Comparison of ENCODE assay signal across 1 cellular context in the genomic region with DNA sequence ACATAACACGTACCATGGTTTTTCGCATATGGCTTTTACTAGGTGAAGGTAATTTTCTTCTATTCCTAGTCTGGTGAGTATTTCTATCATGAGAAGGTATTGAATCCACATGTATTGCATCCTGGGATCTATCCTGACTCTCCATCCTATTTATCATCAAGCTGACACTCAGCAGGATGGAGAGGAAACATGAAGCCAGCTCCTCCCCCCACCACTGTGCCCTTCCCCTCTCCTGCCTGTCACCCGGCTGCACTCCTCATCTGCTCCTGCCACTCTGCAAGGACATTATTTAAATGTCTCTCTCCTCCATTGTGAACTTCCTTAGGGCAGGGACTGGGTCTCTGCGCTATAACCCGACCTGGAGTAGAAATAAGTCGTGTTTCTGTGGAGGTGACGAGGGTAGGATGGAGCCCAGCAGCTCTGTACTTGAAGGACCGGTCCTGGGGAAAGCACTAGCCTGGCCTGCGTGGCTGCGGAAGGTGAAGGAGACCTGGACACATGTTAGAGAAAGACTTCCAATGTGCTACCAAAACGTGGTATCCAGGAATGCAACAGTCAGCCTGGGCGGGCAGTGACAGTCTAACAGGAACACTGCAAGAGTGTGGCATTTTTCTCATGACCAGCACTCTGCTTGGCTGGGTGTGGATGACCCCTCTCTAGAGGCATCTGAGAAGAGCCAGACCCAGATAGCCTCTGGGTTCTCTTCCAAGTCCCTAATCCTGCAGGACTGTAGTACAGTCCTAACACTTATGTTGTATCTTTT.
TF ChIP-seq lines count a peak whose summit lies in the region.

No MANE protein-coding gene starts in this region.

TF ChIP-seq in GM23338, 12 proteins besides CTCF, POLR2A, EP300 and RAD21 (continued from another document):
- TF ChIP-seq, protein P1, sequence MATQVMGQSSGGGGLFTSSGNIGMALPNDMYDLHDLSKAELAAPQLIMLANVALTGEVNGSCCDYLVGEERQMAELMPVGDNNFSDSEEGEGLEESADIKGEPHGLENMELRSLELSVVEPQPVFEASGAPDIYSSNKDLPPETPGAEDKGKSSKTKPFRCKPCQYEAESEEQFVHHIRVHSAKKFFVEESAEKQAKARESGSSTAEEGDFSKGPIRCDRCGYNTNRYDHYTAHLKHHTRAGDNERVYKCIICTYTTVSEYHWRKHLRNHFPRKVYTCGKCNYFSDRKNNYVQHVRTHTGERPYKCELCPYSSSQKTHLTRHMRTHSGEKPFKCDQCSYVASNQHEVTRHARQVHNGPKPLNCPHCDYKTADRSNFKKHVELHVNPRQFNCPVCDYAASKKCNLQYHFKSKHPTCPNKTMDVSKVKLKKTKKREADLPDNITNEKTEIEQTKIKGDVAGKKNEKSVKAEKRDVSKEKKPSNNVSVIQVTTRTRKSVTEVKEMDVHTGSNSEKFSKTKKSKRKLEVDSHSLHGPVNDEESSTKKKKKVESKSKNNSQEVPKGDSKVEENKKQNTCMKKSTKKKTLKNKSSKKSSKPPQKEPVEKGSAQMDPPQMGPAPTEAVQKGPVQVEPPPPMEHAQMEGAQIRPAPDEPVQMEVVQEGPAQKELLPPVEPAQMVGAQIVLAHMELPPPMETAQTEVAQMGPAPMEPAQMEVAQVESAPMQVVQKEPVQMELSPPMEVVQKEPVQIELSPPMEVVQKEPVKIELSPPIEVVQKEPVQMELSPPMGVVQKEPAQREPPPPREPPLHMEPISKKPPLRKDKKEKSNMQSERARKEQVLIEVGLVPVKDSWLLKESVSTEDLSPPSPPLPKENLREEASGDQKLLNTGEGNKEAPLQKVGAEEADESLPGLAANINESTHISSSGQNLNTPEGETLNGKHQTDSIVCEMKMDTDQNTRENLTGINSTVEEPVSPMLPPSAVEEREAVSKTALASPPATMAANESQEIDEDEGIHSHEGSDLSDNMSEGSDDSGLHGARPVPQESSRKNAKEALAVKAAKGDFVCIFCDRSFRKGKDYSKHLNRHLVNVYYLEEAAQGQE (IDR thresholded peaks at IDR 0.05; ENCODE audit: unreplicated experiment): no peak
- TF ChIP-seq POLR2AphosphoS5 (IDR thresholded peaks at IDR 0.05; ENCODE audit: low read depth): no peak
- no peak for TF ChIP-seq ZNF331 (CRISPR knock-in tag; IDR thresholded peaks at IDR 0.05; ENCODE audit: low read depth)
- TF ChIP-seq, protein P2, sequence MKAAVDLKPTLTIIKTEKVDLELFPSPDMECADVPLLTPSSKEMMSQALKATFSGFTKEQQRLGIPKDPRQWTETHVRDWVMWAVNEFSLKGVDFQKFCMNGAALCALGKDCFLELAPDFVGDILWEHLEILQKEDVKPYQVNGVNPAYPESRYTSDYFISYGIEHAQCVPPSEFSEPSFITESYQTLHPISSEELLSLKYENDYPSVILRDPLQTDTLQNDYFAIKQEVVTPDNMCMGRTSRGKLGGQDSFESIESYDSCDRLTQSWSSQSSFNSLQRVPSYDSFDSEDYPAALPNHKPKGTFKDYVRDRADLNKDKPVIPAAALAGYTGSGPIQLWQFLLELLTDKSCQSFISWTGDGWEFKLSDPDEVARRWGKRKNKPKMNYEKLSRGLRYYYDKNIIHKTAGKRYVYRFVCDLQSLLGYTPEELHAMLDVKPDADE (IDR thresholded peaks at IDR 0.05): no peak
- no peak for TF ChIP-seq STAT1 (IDR thresholded peaks at IDR 0.05; ENCODE audit: unreplicated experiment)
- TF ChIP-seq ZNF114 (CRISPR knock-in tag; IDR thresholded peaks at IDR 0.05): no peak
- TF ChIP-seq NANOG (IDR thresholded peaks at IDR 0.05; ENCODE audit: borderline replicate concordance): no peak
- no peak for TF ChIP-seq EZH2 (IDR thresholded peaks at IDR 0.05; ENCODE audit: low read depth, unreplicated experiment)
- no peak for TF ChIP-seq CREB1 (CRISPR knock-in tag; IDR thresholded peaks at IDR 0.05; ENCODE audit: low read depth)
